In the genomic region with DNA sequence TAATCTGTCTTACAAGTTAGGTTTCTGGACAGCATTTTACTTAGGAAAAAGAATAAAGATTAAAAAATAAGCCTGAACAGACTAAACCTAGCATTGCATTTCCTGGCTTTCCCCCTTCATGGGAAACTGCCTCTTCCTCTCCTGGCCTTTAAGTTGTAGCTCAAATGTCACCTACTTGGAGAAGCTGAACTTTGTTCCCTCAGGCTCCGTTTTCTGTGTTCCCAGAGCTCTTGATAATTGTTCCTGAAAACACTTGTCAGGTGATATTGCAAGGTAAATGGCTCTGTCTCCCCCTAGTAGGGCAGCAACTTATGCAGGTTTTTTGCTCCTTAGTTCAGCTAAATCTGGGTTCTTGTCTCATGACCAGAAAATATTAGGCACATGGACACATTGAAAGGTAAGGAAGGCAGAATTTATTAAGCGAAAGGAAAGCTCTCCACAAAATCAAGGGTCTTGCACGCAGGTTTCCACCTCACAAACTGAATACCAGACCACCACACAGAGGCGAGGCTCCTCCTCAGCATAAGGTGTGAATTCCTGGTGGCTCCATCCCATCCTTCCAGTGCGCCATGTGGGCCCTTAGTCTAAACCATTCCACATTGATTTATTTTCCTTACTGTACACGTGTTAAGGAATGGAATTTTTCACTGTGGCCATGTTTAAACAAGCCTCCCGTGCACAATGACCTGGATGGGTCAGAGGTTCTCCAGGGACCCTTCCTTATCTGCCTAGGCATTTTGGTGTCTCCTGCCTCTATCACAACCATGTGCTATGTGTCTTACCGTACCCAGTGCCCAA, we compare ENCODE assay signal across 21 cellular contexts.
"Had no signal": no experiment of that assay in that cellular context is flagged by ENCODE, and none has a peak within 500 bp of the region (broad histone marks: within the 10 kb centered on the region; RNA-seq: fewer than 3 reads in every experiment).

No MANE protein-coding gene starts in this region.

- H3K4me3 ChIP-seq: MG63, Peyer's patch, SJCRH30 had no signal

- H3K9me3 ChIP-seq: MG63, Peyer's patch, SJCRH30 had no signal

- DNase-seq: KBM-7, MG63, NCI-H1092, NCI-H1436, NCI-H187, NCI-H2029, NCI-H2081 treated with DMSO at 0.1 percent for 48 hours, NCI-H2171, NCI-H226, NCI-H446, NCI-H510A, NCI-H524 treated with DMSO at 0.1 percent for 48 hours, NCI-H69, NCI-H774, PC-3, Peyer's patch, SHP77 treated with DMSO at 0.1 percent for 48 hours, SJCRH30 had no signal

- H3K36me3 ChIP-seq: MG63, Peyer's patch, SJCRH30 had no signal

- H3K27ac ChIP-seq: Peyer's patch, SJCRH30 had no signal

- H3K27me3 ChIP-seq: MG63, Peyer's patch had no signal

- FAIRE-seq: HTR-8/SVneo had no signal

- H3K4me1 ChIP-seq: Peyer's patch had no signal

- ATAC-seq: PC-3, Right ventricle myocardium inferior, SK-N-SH treated with all-trans-retinoic acid at 6 μM for 48 hours had no signal
